Comparison of ENCODE assay signal across 15 cellular contexts in genomic region chr15:100230784-100231183, GRCh38.
DNase-seq lines count a peak whose midpoint lies in the region.
"Had no signal": no experiment of that assay in that cellular context is flagged by ENCODE, and none has a peak within 500 bp of the region (broad histone marks: within the 10 kb centered on the region; RNA-seq: fewer than 3 reads in every experiment).

No MANE protein-coding gene starts in this region.

- H3K9me3 ChIP-seq in HAP-1, result no peaks in the 10 kb centered on the region

- in situ Hi-C loops in HAP-1 (cut with MboI; ENCODE audit: low sequenced_read_pairs), result no loop called here

- DNase-seq in NCI-H82 (lab: John Stamatoyannopoulos, UW) (peak; percentile 33), NCI-H82 treated with DMSO at 0.1 percent for 48 hours (lab: John Stamatoyannopoulos, UW; ENCODE audit: unreplicated experiment) (no peak), NCI-H2029 (lab: John Stamatoyannopoulos, UW) (peak; percentile 57), cerebellum (ENCODE audit: low spot score) (peak; percentile 12), HAP-1 (ENCODE audit: low spot score in 2 of 2) (no peak), HPDE6-E6E7 (ENCODE audit: extremely low spot score) (no peak), GM19240 (ENCODE audit: insufficient read length, low spot score) (no peak)
- DNase-seq in stimulated activated CD8-positive, alpha-beta memory T cell treated with anti-CD3 and anti-CD28 coated beads, Interleukin-4, amount 100 ng/mL, for 48 hours, result no peak
- DNase-seq: C1 segment of cervical spinal cord; KG1; NCI-H1048; NCI-H187; NCI-H510A; NK-92 treated with Interleukin-12 subunit alpha and Interleukin-12 subunit beta, amount 100 ng/mL, for 24 hours; SHP77 treated with DMSO at 0.1 percent for 48 hours had no signal

- no peaks in the 10 kb centered on the region for H3K27me3 ChIP-seq in HAP-1 (ENCODE audit: low read depth)

- H3K4me3 ChIP-seq in HAP-1, result no peak overlapping the region

- no peaks in the 10 kb centered on the region for H3K36me3 ChIP-seq in HAP-1 (replicated peaks)

- no peaks in the 10 kb centered on the region for H3K4me1 ChIP-seq in HAP-1

Comparison
In these comparisons a context has a peak if more than half of its experiments do, and no peak if none do; other contexts are left out.
1. DNase-seq: peak in NCI-H82 (single experiment), NCI-H2029 (single experiment) and cerebellum (single experiment); none in NCI-H82 treated with DMSO at 0.1 percent for 48 hours (single experiment), HAP-1 (0 of 2), stimulated activated CD8-positive, alpha-beta memory T cell treated with anti-CD3 and anti-CD28 coated beads, Interleukin-4, amount 100 ng/mL, for 48 hours (single experiment), HPDE6-E6E7 (single experiment) and GM19240 (single experiment).